Comparison of ENCODE assay signal across 23 cellular contexts in the genomic region with DNA sequence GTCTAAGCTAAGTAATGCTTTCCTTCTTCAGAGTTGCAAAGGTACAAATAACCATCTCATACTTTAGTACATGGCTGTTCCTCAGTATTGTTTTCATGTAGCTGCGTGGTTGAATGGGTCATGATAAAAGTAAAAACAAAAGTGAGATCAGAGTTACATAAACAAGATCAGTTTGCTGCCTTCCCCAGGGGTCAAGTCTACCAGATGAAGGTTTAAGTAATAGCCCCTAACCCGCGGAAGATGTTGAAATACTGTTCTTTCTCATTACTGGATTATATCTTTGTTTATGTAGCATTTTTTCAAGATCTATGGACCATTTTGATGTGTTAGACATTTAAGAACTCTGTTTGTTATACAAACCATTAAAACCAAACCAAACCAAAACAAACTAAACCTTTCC. TPM values are rescaled to one million over a fixed set of nuclear protein-coding genes. Genes with fewer than 3 reads are reported as not detected.
DNase-seq lines count a peak whose midpoint lies in the region; FAIRE-seq and TF ChIP-seq lines count a peak whose summit lies in the region.
"Had no signal": no experiment of that assay in that cellular context is flagged by ENCODE, and none has a peak within 500 bp of the region (broad histone marks: within the 10 kb centered on the region; RNA-seq: fewer than 3 reads in every experiment).

No MANE protein-coding gene starts in this region.

- CTCF ChIA-PET in activated naive CD4-positive, alpha-beta T cell treated with anti-CD3 and anti-CD28 coated beads, Interleukin-2, amount 10 ng/mL, durations not matched to agents 7 days and 5 days (lab: Charles Lee) = interaction anchor here (0.7 to 3.6 kb wide), 5 partner anchors 11 to 111 kb away, joined by 3 to 55 read pairs (median 3); no protein-coding TSS in a partner anchor

- H3K4me2 ChIP-seq in fibroblast of lung (ENCODE audit: extremely low read depth, insufficient read depth, low read length) (peak overlapping the region; percentile 13), parathyroid adenoma (ENCODE audit: low read length) (no peak overlapping the region)
- H3K4me2 ChIP-seq: KMS-11 had no signal

- H4K20me1 ChIP-seq in fibroblast of lung (ENCODE audit: control insufficient read depth, extremely low read depth, insufficient read depth, low read length) = no peaks in the 10 kb centered on the region

- H3K27ac ChIP-seq in fibroblast of lung (ENCODE audit: insufficient read depth, low read length) = no peak overlapping the region
- H3K27ac ChIP-seq in parathyroid adenoma = peak overlapping the region; percentile 3
- H3K27ac ChIP-seq: breast epithelium, coronary artery, foreskin keratinocyte, KMS-11, Peyer's patch, SJSA1 had no signal

- H2AFZ ChIP-seq in fibroblast of lung (ENCODE audit: low read length) (peak overlapping the region; percentile 46), parathyroid adenoma (peak overlapping the region; percentile 62)

- no peaks in the 10 kb centered on the region for H3K36me3 Mint-ChIP-seq in activated naive CD4-positive, alpha-beta T cell treated with anti-CD3 and anti-CD28 coated beads, Interleukin-2, amount 10 ng/mL, durations not matched to agents 7 days and 5 days
- H3K36me3 Mint-ChIP-seq: activated naive CD8-positive, alpha-beta T cell treated with anti-CD3 and anti-CD28 coated beads for 36 hours; natural killer cell had no signal

- H3K4me1 Mint-ChIP-seq in activated naive CD4-positive, alpha-beta T cell treated with anti-CD3 and anti-CD28 coated beads, Interleukin-2, amount 10 ng/mL, durations not matched to agents 7 days and 5 days = peaks cover 2% of the 10 kb centered on the region

- no peaks in the 10 kb centered on the region for H3K27me3 Mint-ChIP-seq in activated naive CD4-positive, alpha-beta T cell treated with anti-CD3 and anti-CD28 coated beads, Interleukin-2, amount 10 ng/mL, durations not matched to agents 7 days and 5 days
- H3K27me3 Mint-ChIP-seq: activated naive CD8-positive, alpha-beta T cell treated with anti-CD3 and anti-CD28 coated beads for 36 hours had no signal

- no peaks in the 10 kb centered on the region for H3K9me3 ChIP-seq in fibroblast of lung (ENCODE audit: control insufficient read depth, insufficient read depth, low read depth, low read length)
- no peaks in the 10 kb centered on the region for H3K9me3 ChIP-seq in parathyroid adenoma (ENCODE audit: control insufficient read depth, low read length)
- no peaks in the 10 kb centered on the region for H3K9me3 ChIP-seq in MG63
- H3K9me3 ChIP-seq: breast epithelium, Peyer's patch, SJSA1 had no signal

- H3K36me3 ChIP-seq in fibroblast of lung (ENCODE audit: control insufficient read depth, insufficient read depth, low read length) = no peaks in the 10 kb centered on the region
- no peaks in the 10 kb centered on the region for H3K36me3 ChIP-seq in parathyroid adenoma (ENCODE audit: control insufficient read depth, insufficient read depth, low read length)
- no peaks in the 10 kb centered on the region for H3K36me3 ChIP-seq in MG63
- H3K36me3 ChIP-seq: breast epithelium, Peyer's patch had no signal

- H3K27me3 ChIP-seq in fibroblast of lung (ENCODE audit: control insufficient read depth, insufficient read depth, low read length) (no peaks in the 10 kb centered on the region), parathyroid adenoma (ENCODE audit: control insufficient read depth, insufficient read depth, low read length) (no peaks in the 10 kb centered on the region), MG63 (no peaks in the 10 kb centered on the region)
- H3K27me3 ChIP-seq: breast epithelium, foreskin keratinocyte, Peyer's patch, SJSA1 had no signal

- no peaks in the 10 kb centered on the region for H3K9me3 Mint-ChIP-seq in activated naive CD4-positive, alpha-beta T cell treated with anti-CD3 and anti-CD28 coated beads, Interleukin-2, amount 10 ng/mL, durations not matched to agents 7 days and 5 days

- H3K79me2 ChIP-seq in fibroblast of lung (ENCODE audit: control insufficient read depth, insufficient read depth, low read length) = no peaks in the 10 kb centered on the region
- H3K79me2 ChIP-seq in parathyroid adenoma = no peaks in the 10 kb centered on the region

- TF ChIP-seq CTCF in fibroblast of lung (conservative IDR thresholded peaks at IDR 0.05 in 1 of 2, IDR thresholded peaks at IDR 0.05 in 1 of 2; ENCODE audit: low read depth in 1 of 2, low read length in 2 of 2) (no peak), parathyroid adenoma (IDR thresholded peaks at IDR 0.05) (no peak)

- H3K4me3 Mint-ChIP-seq in activated naive CD4-positive, alpha-beta T cell treated with anti-CD3 and anti-CD28 coated beads, Interleukin-2, amount 10 ng/mL, durations not matched to agents 7 days and 5 days = no peak overlapping the region
- H3K4me3 Mint-ChIP-seq: activated naive CD8-positive, alpha-beta T cell treated with anti-CD3 and anti-CD28 coated beads for 36 hours; natural killer cell had no signal

- peak; percentile 11 for DNase-seq in EH (ENCODE audit: low read depth)
- DNase-seq in fibroblast of lung (ENCODE audit: low read depth in 2 of 2) = peak; percentile 9 to 89
- DNase-seq in NCI-H128 (lab: John Stamatoyannopoulos, UW; ENCODE audit: unreplicated experiment) = no peak
- no peak for DNase-seq in MG63
- DNase-seq in activated naive CD4-positive, alpha-beta T cell treated with anti-CD3 and anti-CD28 coated beads, Interleukin-2, amount 10 ng/mL, durations not matched to agents 7 days and 5 days = no peak
- DNase-seq in MV-4-11 (lab: John Stamatoyannopoulos, UW) = no peak
- DNase-seq: activated CD4-positive, alpha-beta T cell treated with anti-CD3 and anti-CD28 coated beads, Interleukin-2, amount 50 U/mL, for 1 hour; activated naive CD8-positive, alpha-beta T cell treated with anti-CD3 and anti-CD28 coated beads for 36 hours; foreskin keratinocyte; hippocampal formation; left ventricle myocardium superior; midbrain; natural killer cell; NCI-H1105 treated with DMSO at 0.1 percent for 48 hours; Peyer's patch; T-helper 1 cell had no signal

- H3K4me3 ChIP-seq in fibroblast of lung (replicated peaks in 1 of 4; ENCODE audit: control extremely low read depth in 1 of 4, insufficient read depth in 1 of 4, low read depth in 3 of 4, low read length in 4 of 4) (no peak overlapping the region), parathyroid adenoma (ENCODE audit: low read depth, low read length) (no peak overlapping the region), MG63 (no peak overlapping the region)
- H3K4me3 ChIP-seq: breast epithelium, coronary artery, Peyer's patch, SJSA1 had no signal

- H3K4me1 ChIP-seq in fibroblast of lung (ENCODE audit: control insufficient read depth, extremely low read depth, insufficient read depth, low read length) (no peaks in the 10 kb centered on the region), parathyroid adenoma (peaks cover 7% of the 10 kb centered on the region)
- H3K4me1 ChIP-seq: breast epithelium, foreskin keratinocyte, Peyer's patch had no signal

- H3K27ac Mint-ChIP-seq in activated naive CD4-positive, alpha-beta T cell treated with anti-CD3 and anti-CD28 coated beads, Interleukin-2, amount 10 ng/mL, durations not matched to agents 7 days and 5 days = no peak overlapping the region
- H3K27ac Mint-ChIP-seq: activated naive CD8-positive, alpha-beta T cell treated with anti-CD3 and anti-CD28 coated beads for 36 hours had no signal

- peak; percentile 91 for FAIRE-seq in TTC549 (lab: Jason Lieb, UNC)
- FAIRE-seq: urothelium cell line had no signal

- H3K9ac ChIP-seq in fibroblast of lung (ENCODE audit: insufficient read depth, low read length) (no peak overlapping the region), parathyroid adenoma (no peak overlapping the region)
- H3K9ac ChIP-seq: KMS-11 had no signal

RNA-seq across cellular contexts. Expression of a gene that starts 34.1 kb away (rescaled TPM):
- 87.1 and 105 TPM in 2 replicates for total RNA-seq in fibroblast of lung
- polyA plus RNA-seq in fibroblast of lung = 32.6 and 33.6 TPM in 2 replicates
- 22.1 and 22.6 TPM in 2 replicates for polyA plus RNA-seq in fibroblast of lung (2012)
- polyA minus RNA-seq in fibroblast of lung (ENCODE audit: low replicate concordance) = 15.7 and 17.6 TPM in 2 replicates
- 66.1 and 70.6 TPM in 2 replicates for total RNA-seq in MG63 (2014; rRNA removed; shearing (Covaris generic); ENCODE audit: low replicate concordance)

Comparison
In these comparisons a context has a peak if more than half of its experiments do, and no peak if none do; other contexts are left out.
1. DNase-seq: peak in EH (single experiment) and fibroblast of lung (2 of 2); none in NCI-H128 (single experiment), MG63 (single experiment), activated naive CD4-positive, alpha-beta T cell treated with anti-CD3 and anti-CD28 coated beads, Interleukin-2, amount 10 ng/mL, durations not matched to agents 7 days and 5 days (single experiment) and MV-4-11 (single experiment).